8 cellular contexts compared by ENCODE assay signal in genomic region chr6:33696538-33697518, GRCh38. TPM values are rescaled to one million over a fixed set of nuclear protein-coding genes. Genes with fewer than 3 reads are reported as not detected.
DNase-seq lines count a peak whose midpoint lies in the region; ATAC-seq and TF ChIP-seq lines count a peak whose summit lies in the region.

No MANE protein-coding gene starts in this region.

- H3K4me3 Mint-ChIP-seq in IgD-negative memory B cell, result peak overlapping the region; percentile 15 to 92 (median 76)
- H3K4me3 Mint-ChIP-seq in T-helper 2 cell treated with Interferon-gamma antibody and Interleukin-4, amounts not matched to agents 5 μg/mL and 100 μg/mL, for 36 hours, result peak overlapping the region; percentile 72

- peak overlapping the region; percentile 57 for H3K4me3 ChIP-seq in BLaER1
- H3K4me3 ChIP-seq in esophagus muscularis mucosa, result no peak overlapping the region
- H3K4me3 ChIP-seq in psoas muscle, result no peak overlapping the region
- no peak overlapping the region for H3K4me3 ChIP-seq in lower leg skin (ENCODE audit: low read depth, poor library complexity, severe bottlenecking)

- H3K36me3 ChIP-seq in BLaER1, result peaks cover 3% of the 10 kb centered on the region
- H3K36me3 ChIP-seq in esophagus muscularis mucosa, result peaks cover 9 to 75% (median 51%) of the 10 kb centered on the region in 4 donors
- H3K36me3 ChIP-seq in psoas muscle (ENCODE audit: insufficient read depth in 1 of 2, low read depth in 1 of 2), result peaks cover 3 to 46% of the 10 kb centered on the region in 2 donors

- H3K4me1 Mint-ChIP-seq in IgD-negative memory B cell, result peaks cover 52 to 61% (median 53%) of the 10 kb centered on the region in 3 donors
- H3K4me1 Mint-ChIP-seq in T-helper 2 cell treated with Interferon-gamma antibody and Interleukin-4, amounts not matched to agents 5 μg/mL and 100 μg/mL, for 36 hours (ENCODE audit: low read depth), result peaks cover 60% of the 10 kb centered on the region

- intact Hi-C loops in esophagus muscularis mucosa (cut with DNase I), result no loop called here
- intact Hi-C loops in psoas muscle (cut with DNase I), result no loop called here
- intact Hi-C loops in lower leg skin (cut with DNase I; ENCODE audit: low total_unique reads), result no loop called here

- no peak for DNase-seq in T-helper 2 cell treated with Interferon-gamma antibody and Interleukin-4, amounts not matched to agents 5 μg/mL and 100 μg/mL, for 36 hours (ENCODE audit: low spot score)
- DNase-seq in esophagus muscularis mucosa (ENCODE audit: extremely low spot score) (no peak), psoas muscle (peak; percentile 50 to 55), lower leg skin (ENCODE audit: low spot score in 2 of 2) (no peak), erythroblast (lab: John Stamatoyannopoulos, UW) (no peak)

- peak overlapping the region; percentile 79 for H3K9ac ChIP-seq in BLaER1

- TF ChIP-seq CTCF in esophagus muscularis mucosa (IDR thresholded peaks at IDR 0.05), result no peak
- TF ChIP-seq CTCF in psoas muscle (IDR thresholded peaks at IDR 0.05), result no peak
- no peak for TF ChIP-seq CTCF in lower leg skin (IDR thresholded peaks at IDR 0.05)

- no peak for TF ChIP-seq EP300 in esophagus muscularis mucosa (IDR thresholded peaks at IDR 0.05)

- H3K27me3 ChIP-seq in BLaER1, result no peaks in the 10 kb centered on the region
- H3K27me3 ChIP-seq in esophagus muscularis mucosa, result no peaks in the 10 kb centered on the region
- H3K27me3 ChIP-seq in psoas muscle (ENCODE audit: insufficient read depth in 3 of 3, low read length in 2 of 3), result no peaks in the 10 kb centered on the region

- H3K4me1 ChIP-seq in BLaER1, result peaks cover 95% of the 10 kb centered on the region
- H3K4me1 ChIP-seq in esophagus muscularis mucosa, result peaks cover 64 to 74% (median 70%) of the 10 kb centered on the region in 4 donors
- H3K4me1 ChIP-seq in psoas muscle, result peaks cover 69% of the 10 kb centered on the region

- TF ChIP-seq POLR2A in esophagus muscularis mucosa (IDR thresholded peaks at IDR 0.05; ENCODE audit: low read depth) (no peak), GM18505 (IDR thresholded peaks at IDR 0.05; ENCODE audit: borderline replicate concordance, extremely low read depth, insufficient read depth, insufficient read length) (no peak), lower leg skin (IDR thresholded peaks at IDR 0.05) (no peak), erythroblast (IDR thresholded peaks at IDR 0.05; ENCODE audit: low read length) (no peak)

- peaks cover 8% of the 10 kb centered on the region for H3K36me3 Mint-ChIP-seq in IgD-negative memory B cell
- peaks cover 52% of the 10 kb centered on the region for H3K36me3 Mint-ChIP-seq in T-helper 2 cell treated with Interferon-gamma antibody and Interleukin-4, amounts not matched to agents 5 μg/mL and 100 μg/mL, for 36 hours (ENCODE audit: low read depth)

- ATAC-seq in psoas muscle (peak in 3 of 4 donors; percentile 18 to 30 (median 20)), GM18505 (IDR thresholded peaks at IDR 0.05; ENCODE audit: unreplicated experiment) (no peak)

- WGBS in esophagus muscularis mucosa, result 47% methylated on average over 14 of the region's 15 CpGs
- 47 to 52% (median 50%) methylated on average over 15 of the region's 15 CpGs for WGBS in psoas muscle, 3 donors
- 39 to 44% methylated on average over 15 of the region's 15 CpGs for WGBS in lower leg skin, 2 donors

- peak overlapping the region; percentile 95 for H3K27ac ChIP-seq in BLaER1
- H3K27ac ChIP-seq in esophagus muscularis mucosa (replicated peaks in 1 of 4), result peak overlapping the region; percentile 45 to 60 (median 48)
- peak overlapping the region; percentile 56 for H3K27ac ChIP-seq in psoas muscle

- peaks cover 3% of the 10 kb centered on the region; the same call in 1 of the 2 replicates for H4K20me1 ChIP-seq in BLaER1

- no peaks in the 10 kb centered on the region for H3K27me3 Mint-ChIP-seq in IgD-negative memory B cell
- H3K27me3 Mint-ChIP-seq in T-helper 2 cell treated with Interferon-gamma antibody and Interleukin-4, amounts not matched to agents 5 μg/mL and 100 μg/mL, for 36 hours (ENCODE audit: low read depth), result no peaks in the 10 kb centered on the region

- H3K4me2 ChIP-seq in BLaER1, result peak overlapping the region; percentile 89

- H3K9me3 ChIP-seq in BLaER1 (no peaks in the 10 kb centered on the region), esophagus muscularis mucosa (no peaks in the 10 kb centered on the region), psoas muscle (no peaks in the 10 kb centered on the region)

- H3K27ac Mint-ChIP-seq in IgD-negative memory B cell, result peak overlapping the region; percentile 83 to 94 (median 90)
- peak overlapping the region; percentile 92 for H3K27ac Mint-ChIP-seq in T-helper 2 cell treated with Interferon-gamma antibody and Interleukin-4, amounts not matched to agents 5 μg/mL and 100 μg/mL, for 36 hours

- H3K9me3 Mint-ChIP-seq in IgD-negative memory B cell, result no peaks in the 10 kb centered on the region
- no peaks in the 10 kb centered on the region for H3K9me3 Mint-ChIP-seq in T-helper 2 cell treated with Interferon-gamma antibody and Interleukin-4, amounts not matched to agents 5 μg/mL and 100 μg/mL, for 36 hours

RNA-seq across cellular contexts. Expression of gene UQCC2, which starts 14.7 kb away (rescaled TPM):
- polyA plus RNA-seq in IgD-negative memory B cell (45.2 TPM), psoas muscle (100 to 1,000 TPM; 129 to 158 (median 141) TPM)
- total RNA-seq in esophagus muscularis mucosa (10 to 100 TPM in 3 of 4 donors, 1 to 10 TPM in 1; 9.4 to 22.2 (median 14.7) TPM), psoas muscle (100 to 1,000 TPM; 118 to 184 (median 145) TPM), lower leg skin (10 to 100 TPM in 2 of 4 donors, 1 to 10 TPM in 2; 8.5 to 20.4 (median 10.2) TPM)

RNA-seq across cellular contexts. Expression of gene IP6K3, which starts 49.9 kb away (rescaled TPM):
- polyA plus RNA-seq in IgD-negative memory B cell (not detected), psoas muscle (100 to 1,000 TPM in 2 of 3 donors, 10 to 100 TPM in 1; 95.7 to 220 (median 175) TPM)
- total RNA-seq in esophagus muscularis mucosa (1 to 10 TPM; 1.2 to 2.8 (median 1.7) TPM), psoas muscle (100 to 1,000 TPM; 113 to 363 (median 306) TPM), lower leg skin (under 1 TPM in 1 of 4 donors, not detected in 3; 0.45 TPM)

Comparison
In these comparisons a context has a peak if more than half of its experiments do, and no peak if none do; other contexts are left out.
1. DNase-seq: peak in psoas muscle (2 of 2); none in T-helper 2 cell treated with Interferon-gamma antibody and Interleukin-4, amounts not matched to agents 5 μg/mL and 100 μg/mL, for 36 hours (single experiment), esophagus muscularis mucosa (single experiment), lower leg skin (0 of 2) and erythroblast (0 of 2).
2. RNA of gene UQCC2, which starts 14.7 kb away (total RNA-seq): 118 to 184 TPM in psoas muscle; 9.4 to 22.2 TPM in esophagus muscularis mucosa and 8.5 to 20.4 TPM in lower leg skin; every median in the first group is over 4 times any median in the second.
3. RNA of gene IP6K3, which starts 49.9 kb away (total RNA-seq): 113 to 363 TPM in psoas muscle; 1.2 to 2.8 TPM in esophagus muscularis mucosa and 0.45 TPM in lower leg skin; every median in the first group is over 10 times any median in the second.
4. Peak in every context shown above with its lines, with median percentiles within 50 percentile points of each other: H3K27ac ChIP-seq.